1 cellular context compared by ENCODE assay signal in the genomic region with DNA sequence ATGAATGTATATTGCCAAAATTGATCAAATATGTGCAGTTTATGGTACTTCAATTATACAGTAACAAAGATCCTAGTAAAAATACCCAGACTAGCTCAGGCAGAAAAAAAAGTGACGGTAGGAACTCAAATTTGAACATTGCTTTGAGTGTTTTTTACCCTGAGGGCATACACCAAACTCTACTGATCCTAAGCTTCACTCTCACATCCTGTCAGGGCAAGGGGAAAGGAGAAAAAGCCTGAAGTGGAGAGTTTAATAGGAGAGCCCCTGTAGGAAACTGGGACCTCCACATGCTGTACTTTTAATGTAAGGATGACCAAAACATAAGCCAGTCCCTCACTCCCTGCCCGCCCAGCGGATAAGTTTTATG.
TF ChIP-seq lines count a peak whose summit lies in the region.

No MANE protein-coding gene starts in this region.

TF ChIP-seq in WTC11, 78 proteins besides CTCF, POLR2A, EP300 and RAD21 (continued from another document):
- TF ChIP-seq, protein P1, sequence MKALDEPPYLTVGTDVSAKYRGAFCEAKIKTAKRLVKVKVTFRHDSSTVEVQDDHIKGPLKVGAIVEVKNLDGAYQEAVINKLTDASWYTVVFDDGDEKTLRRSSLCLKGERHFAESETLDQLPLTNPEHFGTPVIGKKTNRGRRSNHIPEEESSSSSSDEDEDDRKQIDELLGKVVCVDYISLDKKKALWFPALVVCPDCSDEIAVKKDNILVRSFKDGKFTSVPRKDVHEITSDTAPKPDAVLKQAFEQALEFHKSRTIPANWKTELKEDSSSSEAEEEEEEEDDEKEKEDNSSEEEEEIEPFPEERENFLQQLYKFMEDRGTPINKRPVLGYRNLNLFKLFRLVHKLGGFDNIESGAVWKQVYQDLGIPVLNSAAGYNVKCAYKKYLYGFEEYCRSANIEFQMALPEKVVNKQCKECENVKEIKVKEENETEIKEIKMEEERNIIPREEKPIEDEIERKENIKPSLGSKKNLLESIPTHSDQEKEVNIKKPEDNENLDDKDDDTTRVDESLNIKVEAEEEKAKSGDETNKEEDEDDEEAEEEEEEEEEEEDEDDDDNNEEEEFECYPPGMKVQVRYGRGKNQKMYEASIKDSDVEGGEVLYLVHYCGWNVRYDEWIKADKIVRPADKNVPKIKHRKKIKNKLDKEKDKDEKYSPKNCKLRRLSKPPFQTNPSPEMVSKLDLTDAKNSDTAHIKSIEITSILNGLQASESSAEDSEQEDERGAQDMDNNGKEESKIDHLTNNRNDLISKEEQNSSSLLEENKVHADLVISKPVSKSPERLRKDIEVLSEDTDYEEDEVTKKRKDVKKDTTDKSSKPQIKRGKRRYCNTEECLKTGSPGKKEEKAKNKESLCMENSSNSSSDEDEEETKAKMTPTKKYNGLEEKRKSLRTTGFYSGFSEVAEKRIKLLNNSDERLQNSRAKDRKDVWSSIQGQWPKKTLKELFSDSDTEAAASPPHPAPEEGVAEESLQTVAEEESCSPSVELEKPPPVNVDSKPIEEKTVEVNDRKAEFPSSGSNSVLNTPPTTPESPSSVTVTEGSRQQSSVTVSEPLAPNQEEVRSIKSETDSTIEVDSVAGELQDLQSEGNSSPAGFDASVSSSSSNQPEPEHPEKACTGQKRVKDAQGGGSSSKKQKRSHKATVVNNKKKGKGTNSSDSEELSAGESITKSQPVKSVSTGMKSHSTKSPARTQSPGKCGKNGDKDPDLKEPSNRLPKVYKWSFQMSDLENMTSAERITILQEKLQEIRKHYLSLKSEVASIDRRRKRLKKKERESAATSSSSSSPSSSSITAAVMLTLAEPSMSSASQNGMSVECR (CRISPR knock-in tag; IDR thresholded peaks at IDR 0.05; ENCODE audit: borderline replicate concordance), result no peak
- TF ChIP-seq, protein P2, sequence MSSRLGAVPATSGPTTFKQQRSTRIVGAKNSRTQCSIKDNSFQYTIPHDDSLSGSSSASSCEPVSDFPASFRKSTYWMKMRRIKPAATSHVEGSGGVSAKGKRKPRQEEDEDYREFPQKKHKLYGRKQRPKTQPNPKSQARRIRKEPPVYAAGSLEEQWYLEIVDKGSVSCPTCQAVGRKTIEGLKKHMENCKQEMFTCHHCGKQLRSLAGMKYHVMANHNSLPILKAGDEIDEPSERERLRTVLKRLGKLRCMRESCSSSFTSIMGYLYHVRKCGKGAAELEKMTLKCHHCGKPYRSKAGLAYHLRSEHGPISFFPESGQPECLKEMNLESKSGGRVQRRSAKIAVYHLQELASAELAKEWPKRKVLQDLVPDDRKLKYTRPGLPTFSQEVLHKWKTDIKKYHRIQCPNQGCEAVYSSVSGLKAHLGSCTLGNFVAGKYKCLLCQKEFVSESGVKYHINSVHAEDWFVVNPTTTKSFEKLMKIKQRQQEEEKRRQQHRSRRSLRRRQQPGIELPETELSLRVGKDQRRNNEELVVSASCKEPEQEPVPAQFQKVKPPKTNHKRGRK (CRISPR knock-in tag; IDR thresholded peaks at IDR 0.05; ENCODE audit: borderline replicate concordance), result no peak
- TF ChIP-seq PRDM15 (CRISPR knock-in tag; IDR thresholded peaks at IDR 0.05) (no peak), GRHL2 (CRISPR knock-in tag; IDR thresholded peaks at IDR 0.05; ENCODE audit: insufficient replicate concordance, severe bottlenecking) (no peak), E2F5 (CRISPR knock-in tag; IDR thresholded peaks at IDR 0.05) (no peak)
